Comparison of ENCODE assay signal across 14 cellular contexts in the genomic region with DNA sequence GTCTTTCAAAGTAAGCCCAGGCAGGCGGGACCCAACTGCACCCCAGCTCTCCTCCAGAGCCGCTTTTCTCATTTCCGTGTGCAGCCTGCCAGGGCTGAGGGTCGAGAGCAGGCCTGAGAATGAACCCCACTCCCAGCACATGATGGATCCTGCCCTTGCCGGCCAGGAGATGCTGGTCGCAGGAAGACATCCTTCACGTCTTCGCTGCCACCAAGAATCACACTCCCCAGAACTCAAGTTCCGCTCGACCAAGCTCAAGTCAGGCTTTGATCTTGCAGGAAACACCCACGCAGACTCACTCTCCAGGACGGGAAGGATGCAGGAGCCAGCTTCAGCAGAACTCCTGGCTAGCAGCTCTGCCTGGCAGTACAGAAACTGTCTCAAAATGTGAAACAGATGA.
A peak's percentile ranks its signal among the peaks of the same experiment; 100 is the strongest.
DNase-seq lines count a peak whose midpoint lies in the region; ATAC-seq and TF ChIP-seq lines count a peak whose summit lies in the region.
"Had no signal": no experiment of that assay in that cellular context is flagged by ENCODE, and none has a peak within 500 bp of the region (broad histone marks: within the 10 kb centered on the region; RNA-seq: fewer than 3 reads in every experiment).

No MANE protein-coding gene starts in this region.

- DNase-seq in COLO829 (ENCODE audit: low spot score) (peak; percentile 59), fibroblast of villous mesenchyme (ENCODE audit: low read depth) (peak; percentile 45), pons (ENCODE audit: low spot score) (peak; percentile 9), OCI-M2 (lab: John Stamatoyannopoulos, UW; ENCODE audit: unreplicated experiment) (no peak), D341Med (ENCODE audit: low spot score) (no peak), iPS-NIHi11 (ENCODE audit: low spot score) (no peak), DMS79 (lab: John Stamatoyannopoulos, UW) (no peak)
- DNase-seq: activated CD8-positive, alpha-beta memory T cell treated with anti-CD3 and anti-CD28 coated beads, Interleukin-2, amount 50 U/mL, for 48 hours; DMS153; foreskin melanocyte; NCI-H1436 treated with DMSO at 0.1 percent for 48 hours; retina; upper lobe of right lung had no signal

- ATAC-seq in SK-N-SH treated with all-trans-retinoic acid at 6 μM for 48 hours, result peak; percentile 57
- ATAC-seq: upper lobe of right lung had no signal

- TF ChIP-seq CTCF in fibroblast of villous mesenchyme (IDR thresholded peaks at IDR 0.05; ENCODE audit: insufficient read depth, low read depth, low read length), result no peak

- no peak overlapping the region for H3K4me3 ChIP-seq in fibroblast of villous mesenchyme (ENCODE audit: low read depth, low read length)
- H3K4me3 ChIP-seq: upper lobe of right lung had no signal

TF ChIP-seq in SK-N-SH treated with all-trans-retinoic acid at 6 μM for 48 hours, 23 proteins besides CTCF, POLR2A, EP300 and RAD21:
- TF ChIP-seq ARNTL (CRISPR knock-in tag; IDR thresholded peaks at IDR 0.05; ENCODE audit: borderline replicate concordance, low read depth), result no peak
- no peak for TF ChIP-seq ZNF565 (CRISPR knock-in tag; conservative IDR thresholded peaks at IDR 0.05; ENCODE audit: low read depth)
- TF ChIP-seq OSR1 (CRISPR knock-in tag; IDR thresholded peaks at IDR 0.05), result no peak
- 0 out of 2 replicates have a peak, but pooled peaks have one; percentile 45 for TF ChIP-seq ZFP3 (CRISPR knock-in tag; IDR thresholded peaks at IDR 0.05)

Comparison
In these comparisons a context has a peak if more than half of its experiments do, and no peak if none do; other contexts are left out.
1. DNase-seq: peak in COLO829 (single experiment), fibroblast of villous mesenchyme (single experiment) and pons (single experiment); none in OCI-M2 (single experiment), D341Med (single experiment), iPS-NIHi11 (single experiment) and DMS79 (single experiment).